22 cellular contexts compared by ENCODE assay signal in the genomic region with DNA sequence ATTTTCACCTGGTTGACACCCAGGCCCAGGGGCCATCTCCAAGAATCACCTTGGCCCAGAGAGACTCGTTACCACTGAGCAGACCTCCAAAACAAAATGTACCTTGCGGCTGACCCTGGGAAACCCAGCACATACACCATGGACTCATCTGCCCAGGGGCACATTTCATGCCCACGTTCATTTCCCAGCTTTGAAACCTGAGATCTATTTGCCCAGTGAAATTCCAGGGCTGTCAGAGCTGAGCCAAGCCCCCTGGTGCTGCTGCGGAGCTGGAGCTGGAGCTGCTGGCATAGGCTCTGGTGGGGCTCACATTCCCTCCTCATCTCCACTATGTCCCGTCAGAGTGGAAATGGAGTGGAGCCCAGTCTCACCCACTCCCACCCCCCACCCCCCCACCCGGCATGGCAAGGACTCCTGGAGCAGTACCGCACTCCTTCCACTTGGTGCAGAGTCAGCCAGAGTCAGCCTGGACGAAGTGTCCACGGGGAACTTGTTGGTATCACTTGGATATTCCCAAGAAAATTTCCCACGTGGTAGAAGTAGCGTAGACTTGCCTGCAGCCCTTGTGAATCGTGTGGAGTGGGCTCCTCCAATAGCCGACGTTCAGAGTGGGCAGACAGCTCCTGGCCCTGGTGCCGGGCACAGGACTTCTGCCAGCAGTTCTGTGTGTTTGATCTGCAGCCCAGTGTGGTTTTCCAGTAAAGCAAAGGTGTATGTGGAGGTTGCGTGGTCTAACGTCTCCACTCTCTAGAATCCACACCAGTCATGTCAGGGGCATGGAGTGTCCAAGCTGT. TPM values are rescaled to one million over a fixed set of nuclear protein-coding genes. Genes with fewer than 3 reads are reported as not detected.
DNase-seq lines count a peak whose midpoint lies in the region; ATAC-seq, FAIRE-seq and TF ChIP-seq lines count a peak whose summit lies in the region.
"Had no signal": no experiment of that assay in that cellular context is flagged by ENCODE, and none has a peak within 500 bp of the region (broad histone marks: within the 10 kb centered on the region; RNA-seq: fewer than 3 reads in every experiment).

No MANE protein-coding gene starts in this region.

- no peak for DNase-seq in A549 (ENCODE audit: low read depth in 1 of 2, low spot score in 1 of 2)
- DNase-seq in G401 (ENCODE audit: low spot score), result peak; percentile 24
- no peak for DNase-seq in WTC11 (ENCODE audit: low spot score)
- DNase-seq in left ventricle myocardium inferior, result no peak
- no peak for DNase-seq in GM03348 (ENCODE audit: low spot score)
- DNase-seq in activated T-helper 1 cell treated with anti-CD3 and anti-CD28 coated beads, Interleukin-12 subunit alpha, Interleukin-12 subunit beta, Interleukin-2, Interleukin-4 antibody, amounts not matched to agents 30 ng/mL and 10 ng/mL and 1 ng/mL, durations not matched to agents 14 hours and 24 hours and 36 hours (ENCODE audit: low spot score), result no peak
- DNase-seq in NCI-H748 (lab: John Stamatoyannopoulos, UW; ENCODE audit: unreplicated experiment), result no peak
- no peak for DNase-seq in SIG-M5 (lab: John Stamatoyannopoulos, UW)
- DNase-seq: BE2C; CD8-positive, alpha-beta T cell; EL; KBM-7; MG63; NCI-H1105 treated with DMSO at 0.1 percent for 48 hours; NCI-H187 treated with DMSO at 0.1 percent for 48 hours; NCI-H2171 treated with DMSO at 0.1 percent for 48 hours; NCI-H510A; RPMI8226; T-helper 1 cell had no signal

- H3K4me1 Mint-ChIP-seq in WTC11, result peaks cover 19% of the 10 kb centered on the region
- no peaks in the 10 kb centered on the region for H3K4me1 Mint-ChIP-seq in activated T-helper 1 cell treated with anti-CD3 and anti-CD28 coated beads, Interleukin-12 subunit alpha, Interleukin-12 subunit beta, Interleukin-2, Interleukin-4 antibody, amounts not matched to agents 30 ng/mL and 10 ng/mL and 1 ng/mL, durations not matched to agents 14 hours and 24 hours and 36 hours (ENCODE audit: low read depth)

- CTCF ChIA-PET in A549 (lab: Yijun Ruan, JAX), result interaction anchor here (0.9 to 9.4 kb wide), 5 partner anchors 9 to 243 kb away, joined by 3 to 96 read pairs (median 6); a partner anchor contains a TSS
- CTCF ChIA-PET in WTC11 (lab: Charles Lee), result interaction anchor here (2.0 to 6.2 kb wide), 3 partner anchors 10 to 82 kb away, joined by 9 to 45 read pairs (median 10); a partner anchor contains a TSS

- H3K27me3 Mint-ChIP-seq in WTC11 (ENCODE audit: low read depth), result no peaks in the 10 kb centered on the region
- no peaks in the 10 kb centered on the region for H3K27me3 Mint-ChIP-seq in activated T-helper 1 cell treated with anti-CD3 and anti-CD28 coated beads, Interleukin-12 subunit alpha, Interleukin-12 subunit beta, Interleukin-2, Interleukin-4 antibody, amounts not matched to agents 30 ng/mL and 10 ng/mL and 1 ng/mL, durations not matched to agents 14 hours and 24 hours and 36 hours (ENCODE audit: insufficient read depth)

- H3K27ac Mint-ChIP-seq in WTC11, result peak overlapping the region; percentile 44
- H3K27ac Mint-ChIP-seq in activated T-helper 1 cell treated with anti-CD3 and anti-CD28 coated beads, Interleukin-12 subunit alpha, Interleukin-12 subunit beta, Interleukin-2, Interleukin-4 antibody, amounts not matched to agents 30 ng/mL and 10 ng/mL and 1 ng/mL, durations not matched to agents 14 hours and 24 hours and 36 hours, result no peak overlapping the region
- H3K27ac Mint-ChIP-seq: CD8-positive, alpha-beta T cell had no signal

- TF ChIP-seq CTCF in A549 (IDR thresholded peaks at IDR 0.05) (no peak), WTC11 (IDR thresholded peaks at IDR 0.05) (no peak), left ventricle myocardium inferior (IDR thresholded peaks at IDR 0.05; ENCODE audit: borderline replicate concordance) (peak; percentile 23)

- no peak overlapping the region for H3K27ac ChIP-seq in A549
- H3K27ac ChIP-seq in left ventricle myocardium inferior (replicated peaks), result no peak overlapping the region

- no peak for FAIRE-seq in A549 (lab: Jason Lieb, UNC)
- FAIRE-seq: GM18507, GM19239 had no signal

- POLR2A ChIA-PET in A549 (lab: Yijun Ruan, JAX) (no interaction called here), WTC11 (lab: Charles Lee) (no interaction called here)

- no peak overlapping the region for H3K4me3 Mint-ChIP-seq in WTC11
- no peak overlapping the region for H3K4me3 Mint-ChIP-seq in activated T-helper 1 cell treated with anti-CD3 and anti-CD28 coated beads, Interleukin-12 subunit alpha, Interleukin-12 subunit beta, Interleukin-2, Interleukin-4 antibody, amounts not matched to agents 30 ng/mL and 10 ng/mL and 1 ng/mL, durations not matched to agents 14 hours and 24 hours and 36 hours
- H3K4me3 Mint-ChIP-seq: CD8-positive, alpha-beta T cell had no signal

- TF ChIP-seq POLR2A in A549 (IDR thresholded peaks at IDR 0.05; ENCODE audit: low read length), result no peak

- no peak for TF ChIP-seq RAD21 in A549 (conservative IDR thresholded peaks at IDR 0.05 in 1 of 2, IDR thresholded peaks at IDR 0.05 in 1 of 2)

- no peak for TF ChIP-seq EP300 in A549 (IDR thresholded peaks at IDR 0.05)

- H3K9me3 ChIP-seq in A549 (no peaks in the 10 kb centered on the region), left ventricle myocardium inferior (replicated peaks) (no peaks in the 10 kb centered on the region)
- H3K9me3 ChIP-seq: BE2C, MG63 had no signal

- H3K4me2 ChIP-seq in A549, result no peak overlapping the region

- H3K9me3 Mint-ChIP-seq in WTC11, result no peaks in the 10 kb centered on the region
- H3K9me3 Mint-ChIP-seq in activated T-helper 1 cell treated with anti-CD3 and anti-CD28 coated beads, Interleukin-12 subunit alpha, Interleukin-12 subunit beta, Interleukin-2, Interleukin-4 antibody, amounts not matched to agents 30 ng/mL and 10 ng/mL and 1 ng/mL, durations not matched to agents 14 hours and 24 hours and 36 hours, result no peaks in the 10 kb centered on the region
- H3K9me3 Mint-ChIP-seq: CD8-positive, alpha-beta T cell had no signal

- no peaks in the 10 kb centered on the region for H3K27me3 ChIP-seq in left ventricle myocardium inferior (ENCODE audit: low read depth)
- H3K27me3 ChIP-seq: BE2C, MG63 had no signal

- no peaks in the 10 kb centered on the region for H3K36me3 ChIP-seq in left ventricle myocardium inferior
- H3K36me3 ChIP-seq: BE2C, MG63 had no signal

- no peak overlapping the region for H3K4me3 ChIP-seq in A549
- no peak overlapping the region for H3K4me3 ChIP-seq in left ventricle myocardium inferior
- H3K4me3 ChIP-seq: MG63 had no signal

- in situ Hi-C loops in G401 (cut with HindIII; ENCODE audit: low sequenced_read_pairs), result no loop called here

- WGBS in A549 (ENCODE audit: missing lambda C conversion rate), result 60% methylated on average over 12 of the region's 17 CpGs

- peaks cover 10% of the 10 kb centered on the region for H3K4me1 ChIP-seq in A549
- H3K4me1 ChIP-seq in left ventricle myocardium inferior, result peaks cover 13% of the 10 kb centered on the region
- H3K4me1 ChIP-seq: BE2C had no signal

- no peaks in the 10 kb centered on the region for H3K36me3 Mint-ChIP-seq in WTC11
- no peaks in the 10 kb centered on the region for H3K36me3 Mint-ChIP-seq in activated T-helper 1 cell treated with anti-CD3 and anti-CD28 coated beads, Interleukin-12 subunit alpha, Interleukin-12 subunit beta, Interleukin-2, Interleukin-4 antibody, amounts not matched to agents 30 ng/mL and 10 ng/mL and 1 ng/mL, durations not matched to agents 14 hours and 24 hours and 36 hours (ENCODE audit: low read depth)
- H3K36me3 Mint-ChIP-seq: CD8-positive, alpha-beta T cell had no signal

- intact Hi-C loops in left ventricle myocardium inferior (cut with micrococcal nuclease), result no loop called here
- intact Hi-C loops in activated T-helper 1 cell treated with anti-CD3 and anti-CD28 coated beads, Interleukin-12 subunit alpha, Interleukin-12 subunit beta, Interleukin-2, Interleukin-4 antibody, amounts not matched to agents 30 ng/mL and 10 ng/mL and 1 ng/mL, durations not matched to agents 14 hours and 24 hours and 36 hours (cut with micrococcal nuclease), result no loop called here

- ATAC-seq in A549 (peak; percentile 71 to 76; a peak in 4 of 6 replicates), WTC11 (peak; percentile 15; the same call in 1 of the 2 replicates)
- ATAC-seq: CD8-positive, alpha-beta T cell had no signal

RNA-seq across cellular contexts. Expression of a gene that starts 18.1 kb away (rescaled TPM):
- 62.6 and 73.0 TPM in 2 replicates for polyA plus RNA-seq in A549 (2011; rRNA removed)
- 32.0 and 35.8 TPM in 2 replicates for polyA plus RNA-seq in A549 (2012; cell fraction: cytosol; rRNA removed)
- 36.7 and 48.6 TPM in 2 replicates for polyA plus RNA-seq in A549 (2012; cell fraction: nucleus; rRNA removed)
- 46.7 to 50.4 TPM (median 47.5 TPM) in 3 replicates for polyA plus RNA-seq in A549 (2017; fragmentation: RNase III; extraction: RNeasy Plus Mini Kit Qiagen cat#74134 plus additional on column Dnase treatment)
- 47.4 and 47.8 TPM in 2 replicates for polyA minus RNA-seq in A549 (2011; rRNA and poly(A)+ RNA removed)
- 39.2 and 39.8 TPM in 2 replicates for total RNA-seq in G401 (2014; rRNA removed; shearing (Covaris generic))
- total RNA-seq in WTC11 (2021), result 21.4 to 24.3 TPM (median 21.8 TPM) in 3 replicates
- total RNA-seq in left ventricle myocardium inferior, result 34.0 TPM
- 22.0 and 23.4 TPM in 2 replicates for total RNA-seq in activated T-helper 1 cell treated with anti-CD3 and anti-CD28 coated beads, Interleukin-12 subunit alpha, Interleukin-12 subunit beta, Interleukin-2, Interleukin-4 antibody, amounts not matched to agents 30 ng/mL and 10 ng/mL and 1 ng/mL, durations not matched to agents 14 hours and 24 hours and 36 hours

RNA-seq across cellular contexts. Expression of a gene that starts 18.4 kb away (rescaled TPM):
- polyA plus RNA-seq in A549 (2011; rRNA removed) (0.06 and 0.16 TPM in 2 replicates), A549 (2017; fragmentation: RNase III; extraction: RNeasy Plus Mini Kit Qiagen cat#74134 plus additional on column Dnase treatment) (0.13 TPM in 1 of 3 replicates, not detected in the others)
- polyA plus RNA-seq in A549 (2012; cell fraction: cytosol; rRNA removed), result 0.05 TPM in 1 of 2 replicates, not detected in the other
- polyA plus RNA-seq in A549 (2012; cell fraction: nucleus; rRNA removed), result not detected in 2 replicates
- 0.54 TPM in 1 of 2 replicates, not detected in the other for polyA minus RNA-seq in A549 (2011; rRNA and poly(A)+ RNA removed)
- total RNA-seq in G401 (2014; rRNA removed; shearing (Covaris generic)), result not detected in 2 replicates
- total RNA-seq in WTC11 (2021) (7.5 to 10.3 TPM (median 8.8 TPM) in 3 replicates), left ventricle myocardium inferior (0.55 TPM)
- 0.08 TPM in 1 of 2 replicates, not detected in the other for total RNA-seq in activated T-helper 1 cell treated with anti-CD3 and anti-CD28 coated beads, Interleukin-12 subunit alpha, Interleukin-12 subunit beta, Interleukin-2, Interleukin-4 antibody, amounts not matched to agents 30 ng/mL and 10 ng/mL and 1 ng/mL, durations not matched to agents 14 hours and 24 hours and 36 hours
- total RNA-seq: CD8-positive, alpha-beta T cell; HT1080 had no signal

RNA-seq across cellular contexts. Expression of a gene that starts 41.7 kb away (rescaled TPM):
- polyA plus RNA-seq in A549 (2011; rRNA removed), result 0.83 and 1.0 TPM in 2 replicates
- 0.79 and 1.3 TPM in 2 replicates for polyA plus RNA-seq in A549 (2012; cell fraction: cytosol; rRNA removed)
- 1.4 and 1.5 TPM in 2 replicates for polyA plus RNA-seq in A549 (2012; cell fraction: nucleus; rRNA removed)
- 2.6 to 3.4 TPM (median 3.3 TPM) in 3 replicates for polyA plus RNA-seq in A549 (2017; fragmentation: RNase III; extraction: RNeasy Plus Mini Kit Qiagen cat#74134 plus additional on column Dnase treatment)
- 1.2 and 1.8 TPM in 2 replicates for polyA minus RNA-seq in A549 (2011; rRNA and poly(A)+ RNA removed)
- 0.24 and 1.8 TPM in 2 replicates for total RNA-seq in G401 (2014; rRNA removed; shearing (Covaris generic))
- 0.81 to 1.1 TPM (median 0.94 TPM) in 3 replicates for total RNA-seq in WTC11 (2021)
- total RNA-seq in left ventricle myocardium inferior, result 151 TPM
- total RNA-seq in activated T-helper 1 cell treated with anti-CD3 and anti-CD28 coated beads, Interleukin-12 subunit alpha, Interleukin-12 subunit beta, Interleukin-2, Interleukin-4 antibody, amounts not matched to agents 30 ng/mL and 10 ng/mL and 1 ng/mL, durations not matched to agents 14 hours and 24 hours and 36 hours, result not detected in 2 replicates
- total RNA-seq: CD8-positive, alpha-beta T cell had no signal

Comparison
In these comparisons a context has a peak if more than half of its experiments do, and no peak if none do; other contexts are left out.
1. RNA of a gene that starts 41.7 kb away (total RNA-seq): 151 TPM in left ventricle myocardium inferior (single experiment); 0.81 to 1.1 TPM in WTC11, 0.24 to 1.8 TPM in G401 and not detected in activated T-helper 1 cell treated with anti-CD3 and anti-CD28 coated beads, Interleukin-12 subunit alpha, Interleukin-12 subunit beta, Interleukin-2, Interleukin-4 antibody, amounts not matched to agents 30 ng/mL and 10 ng/mL and 1 ng/mL, durations not matched to agents 14 hours and 24 hours and 36 hours; every median in the first group is over 10 times any median in the second.